In the genomic region with DNA sequence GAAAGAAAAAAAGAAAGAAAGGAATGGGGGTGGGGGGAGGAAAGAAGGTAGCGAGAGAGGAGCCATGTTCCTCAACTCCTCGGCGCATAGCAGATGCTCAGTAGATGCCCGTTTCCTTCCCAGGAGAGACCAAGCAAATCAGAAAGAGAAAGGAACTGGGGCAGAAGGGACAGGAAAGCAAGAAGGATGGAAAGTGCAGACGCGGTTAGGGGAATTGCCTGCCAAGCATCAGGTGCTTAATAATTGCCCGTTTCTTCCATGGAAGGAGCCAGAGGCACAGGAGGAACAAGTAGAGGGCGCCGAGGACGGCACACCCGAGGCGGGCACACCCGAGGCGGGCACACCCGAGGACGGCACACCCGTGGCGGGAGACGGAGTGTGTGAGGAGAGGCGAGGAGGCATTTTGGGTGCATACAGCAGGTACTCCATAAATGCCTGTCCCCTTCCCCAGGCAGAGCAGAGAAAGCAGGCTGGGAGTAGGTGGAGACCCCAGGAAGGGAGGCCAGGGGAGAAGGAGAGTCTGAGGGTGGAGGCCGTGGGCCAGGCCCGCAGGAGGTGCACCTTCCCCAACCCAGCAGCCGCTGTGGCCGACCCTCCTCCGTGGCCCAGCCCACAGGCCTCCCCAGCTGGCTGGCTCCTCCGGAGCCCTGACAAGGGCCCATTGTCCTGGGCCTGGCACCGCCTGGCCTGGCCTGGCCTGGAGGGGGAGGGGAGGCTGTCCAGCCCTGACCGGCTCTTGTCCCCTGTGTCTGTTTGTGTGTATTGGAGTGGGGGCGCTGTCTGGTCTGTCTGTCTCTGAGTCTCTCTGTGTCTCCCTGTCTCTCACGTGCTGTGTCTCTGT, we compare ENCODE assay signal across 14 cellular contexts. TPM values are rescaled to one million over a fixed set of nuclear protein-coding genes. Genes with fewer than 3 reads are reported as not detected.
DNase-seq lines count a peak whose midpoint lies in the region; ATAC-seq lines count a peak whose summit lies in the region.
"Had no signal": no experiment of that assay in that cellular context is flagged by ENCODE, and none has a peak within 500 bp of the region (broad histone marks: within the 10 kb centered on the region; RNA-seq: fewer than 3 reads in every experiment).

No MANE protein-coding gene starts in this region.

- H3K27me3 Mint-ChIP-seq in T-helper 17 cell, result no peaks in the 10 kb centered on the region
- H3K27me3 Mint-ChIP-seq: activated CD4-positive, alpha-beta memory T cell treated with anti-CD3 and anti-CD28 coated beads for 36 hours; activated naive CD8-positive, alpha-beta T cell treated with anti-CD3 and anti-CD28 coated beads for 36 hours had no signal

- peaks cover 8% of the 10 kb centered on the region for H3K36me3 Mint-ChIP-seq in T-helper 17 cell (ENCODE audit: low read depth)
- H3K36me3 Mint-ChIP-seq: activated CD4-positive, alpha-beta memory T cell treated with anti-CD3 and anti-CD28 coated beads for 36 hours had no signal

- H3K4me3 Mint-ChIP-seq in T-helper 17 cell, result no peak overlapping the region
- H3K4me3 Mint-ChIP-seq: activated CD4-positive, alpha-beta memory T cell treated with anti-CD3 and anti-CD28 coated beads for 36 hours; activated naive CD8-positive, alpha-beta T cell treated with anti-CD3 and anti-CD28 coated beads for 36 hours had no signal

- H3K4me1 Mint-ChIP-seq in T-helper 17 cell, result peaks cover 19% of the 10 kb centered on the region

- intact Hi-C loops in left ventricle myocardium superior (cut with micrococcal nuclease), result no loop called here

- H3K9me3 ChIP-seq in T-helper 17 cell (ENCODE audit: control insufficient read depth, low read length, poor library complexity, severe bottlenecking), result no peaks in the 10 kb centered on the region

- H3K27ac Mint-ChIP-seq in T-helper 17 cell, result peak overlapping the region; percentile 79
- H3K27ac Mint-ChIP-seq: activated CD4-positive, alpha-beta memory T cell treated with anti-CD3 and anti-CD28 coated beads for 36 hours; activated naive CD8-positive, alpha-beta T cell treated with anti-CD3 and anti-CD28 coated beads for 36 hours had no signal

- peak; percentile 13 for DNase-seq in COLO668 (lab: John Stamatoyannopoulos, UW; ENCODE audit: unreplicated experiment)
- no peak for DNase-seq in T-helper 17 cell
- peak; percentile 88 for DNase-seq in left ventricle myocardium superior
- DNase-seq in occipital lobe (lab: John Stamatoyannopoulos, UW), result peak; percentile 88
- no peak for DNase-seq in NCI-H2107 treated with DMSO at 0.1 percent for 48 hours (lab: John Stamatoyannopoulos, UW; ENCODE audit: unreplicated experiment)
- no peak for DNase-seq in NCI-H146 (lab: John Stamatoyannopoulos, UW)
- DNase-seq in T1000 (lab: John Stamatoyannopoulos, UW), result no peak
- no peak for DNase-seq in NCI-H524 (lab: John Stamatoyannopoulos, UW)
- DNase-seq: activated CD4-positive, alpha-beta memory T cell treated with anti-CD3 and anti-CD28 coated beads for 36 hours; activated naive CD8-positive, alpha-beta T cell treated with anti-CD3 and anti-CD28 coated beads for 36 hours; GF-D8; NCI-H2029; SHP77 treated with DMSO at 0.1 percent for 48 hours; small intestine had no signal

- ATAC-seq in T-helper 17 cell, result no peak
- peak; percentile 58 for ATAC-seq in left ventricle myocardium superior

RNA-seq across cellular contexts. Expression of a gene that starts 14.6 kb away (rescaled TPM):
- total RNA-seq in T-helper 17 cell (10 to 100 TPM; 14.9 to 18.0 TPM), left ventricle myocardium superior (35.2 TPM), occipital lobe (3.9 TPM)

RNA-seq across cellular contexts. Expression of a gene that starts 17.3 kb away (rescaled TPM):
- total RNA-seq in T-helper 17 cell, result not detected
- total RNA-seq in left ventricle myocardium superior, result not detected
- 0.62 TPM for total RNA-seq in occipital lobe
- total RNA-seq: activated CD4-positive, alpha-beta memory T cell treated with anti-CD3 and anti-CD28 coated beads for 36 hours; activated naive CD8-positive, alpha-beta T cell treated with anti-CD3 and anti-CD28 coated beads for 36 hours had no signal

RNA-seq across cellular contexts. Expression of a gene that starts 19.8 kb away (rescaled TPM):
- total RNA-seq in T-helper 17 cell (under 1 TPM in 1 of 2 donors, not detected in 1; 0.22 TPM), left ventricle myocardium superior (1.2 TPM), occipital lobe (0.62 TPM)

RNA-seq across cellular contexts. Expression of a gene that starts 20.1 kb away (rescaled TPM):
- total RNA-seq in T-helper 17 cell (10 to 100 TPM; 76.6 to 78.5 TPM), left ventricle myocardium superior (79.5 TPM), occipital lobe (59.0 TPM)

Comparison
In these comparisons a context has a peak if more than half of its experiments do, and no peak if none do; other contexts are left out.
1. DNase-seq: peak in COLO668 (single experiment), left ventricle myocardium superior (single experiment) and occipital lobe (single experiment); none in T-helper 17 cell (0 of 3), NCI-H2107 treated with DMSO at 0.1 percent for 48 hours (single experiment), NCI-H146 (single experiment), T1000 (single experiment) and NCI-H524 (0 of 2).